2 cellular contexts compared by ENCODE assay signal in the genomic region with DNA sequence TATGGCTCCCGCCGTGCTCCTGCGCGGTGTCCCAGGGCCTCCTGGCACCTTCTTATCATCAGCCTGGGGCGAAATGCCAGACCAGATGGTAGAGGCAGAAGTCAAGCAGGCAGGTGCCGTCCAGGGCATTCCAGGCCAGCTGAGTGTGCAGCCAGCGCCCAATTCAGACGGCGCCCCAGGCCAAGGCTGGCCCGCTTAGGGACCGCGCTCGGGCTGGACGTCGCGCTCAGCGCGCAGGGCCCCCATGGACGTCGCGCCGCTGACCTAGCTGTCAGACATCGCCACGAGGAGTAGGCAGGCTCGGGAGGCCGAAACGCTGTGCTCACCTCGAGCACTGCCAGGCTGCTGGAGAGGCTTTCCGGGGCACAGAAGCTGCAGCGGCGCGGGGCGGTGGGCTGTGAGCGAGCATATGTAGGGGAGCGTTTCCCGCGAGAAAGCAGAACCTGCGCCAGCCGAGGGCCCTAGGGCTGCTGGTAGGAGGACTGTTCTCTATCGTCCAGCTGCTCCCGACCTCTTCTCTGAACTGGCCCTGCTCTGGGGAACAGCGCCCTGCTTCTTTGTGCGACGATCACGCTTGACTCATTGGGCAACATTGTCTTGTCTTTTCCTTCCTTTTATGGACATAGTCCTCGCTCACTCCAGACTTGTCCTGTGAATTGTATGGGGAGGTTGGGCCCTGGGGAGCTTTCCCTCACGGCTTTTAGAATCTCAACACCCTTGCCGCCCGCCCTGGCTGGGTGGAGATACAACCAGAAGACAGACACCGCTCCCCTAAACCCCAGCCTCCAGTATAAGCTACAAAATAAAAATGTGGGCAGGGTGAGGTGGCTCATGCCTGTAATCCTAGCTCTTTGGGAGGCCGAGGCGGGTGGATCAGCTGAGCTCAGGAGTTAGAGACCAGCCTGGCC.
A peak's percentile ranks its signal among the peaks of the same experiment; 100 is the strongest.
TF ChIP-seq lines count a peak whose summit lies in the region.

No MANE protein-coding gene starts in this region.

TF ChIP-seq in HCT116, 20 proteins besides CTCF, POLR2A, EP300 and RAD21:
- TF ChIP-seq POLR2AphosphoS5 (IDR thresholded peaks at IDR 0.05; ENCODE audit: low read depth, low read length) (no peak), FOSL1 (IDR thresholded peaks at IDR 0.05; ENCODE audit: low read depth) (no peak), ZNF274 (IDR thresholded peaks at IDR 0.05; ENCODE audit: low read depth, low read length) (no peak), TCF7L2 (IDR thresholded peaks at IDR 0.05; ENCODE audit: borderline replicate concordance, extremely low read depth, insufficient read depth, insufficient read length) (no peak), CBX3 (IDR thresholded peaks at IDR 0.05; ENCODE audit: low read depth) (no peak), ZFX (IDR thresholded peaks at IDR 0.05) (no peak; the same call in 1 of the 2 replicates), JUND (IDR thresholded peaks at IDR 0.05) (no peak), EZH2 (IDR thresholded peaks at IDR 0.05) (no peak), ELF1 (IDR thresholded peaks at IDR 0.05; ENCODE audit: borderline replicate concordance, low read depth) (no peak), EGR1 (IDR thresholded peaks at IDR 0.05; ENCODE audit: low read depth) (no peak), CEBPB (IDR thresholded peaks at IDR 0.05; ENCODE audit: low read depth) (no peak), SRF (IDR thresholded peaks at IDR 0.05; ENCODE audit: low read depth) (no peak), SP1 (IDR thresholded peaks at IDR 0.05; ENCODE audit: low read depth) (no peak), SIN3A (IDR thresholded peaks at IDR 0.05; ENCODE audit: low read depth) (no peak)
- TF ChIP-seq, protein P1, sequence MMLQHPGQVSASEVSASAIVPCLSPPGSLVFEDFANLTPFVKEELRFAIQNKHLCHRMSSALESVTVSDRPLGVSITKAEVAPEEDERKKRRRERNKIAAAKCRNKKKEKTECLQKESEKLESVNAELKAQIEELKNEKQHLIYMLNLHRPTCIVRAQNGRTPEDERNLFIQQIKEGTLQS (IDR thresholded peaks at IDR 0.05): no peak
- TF ChIP-seq, protein P2, sequence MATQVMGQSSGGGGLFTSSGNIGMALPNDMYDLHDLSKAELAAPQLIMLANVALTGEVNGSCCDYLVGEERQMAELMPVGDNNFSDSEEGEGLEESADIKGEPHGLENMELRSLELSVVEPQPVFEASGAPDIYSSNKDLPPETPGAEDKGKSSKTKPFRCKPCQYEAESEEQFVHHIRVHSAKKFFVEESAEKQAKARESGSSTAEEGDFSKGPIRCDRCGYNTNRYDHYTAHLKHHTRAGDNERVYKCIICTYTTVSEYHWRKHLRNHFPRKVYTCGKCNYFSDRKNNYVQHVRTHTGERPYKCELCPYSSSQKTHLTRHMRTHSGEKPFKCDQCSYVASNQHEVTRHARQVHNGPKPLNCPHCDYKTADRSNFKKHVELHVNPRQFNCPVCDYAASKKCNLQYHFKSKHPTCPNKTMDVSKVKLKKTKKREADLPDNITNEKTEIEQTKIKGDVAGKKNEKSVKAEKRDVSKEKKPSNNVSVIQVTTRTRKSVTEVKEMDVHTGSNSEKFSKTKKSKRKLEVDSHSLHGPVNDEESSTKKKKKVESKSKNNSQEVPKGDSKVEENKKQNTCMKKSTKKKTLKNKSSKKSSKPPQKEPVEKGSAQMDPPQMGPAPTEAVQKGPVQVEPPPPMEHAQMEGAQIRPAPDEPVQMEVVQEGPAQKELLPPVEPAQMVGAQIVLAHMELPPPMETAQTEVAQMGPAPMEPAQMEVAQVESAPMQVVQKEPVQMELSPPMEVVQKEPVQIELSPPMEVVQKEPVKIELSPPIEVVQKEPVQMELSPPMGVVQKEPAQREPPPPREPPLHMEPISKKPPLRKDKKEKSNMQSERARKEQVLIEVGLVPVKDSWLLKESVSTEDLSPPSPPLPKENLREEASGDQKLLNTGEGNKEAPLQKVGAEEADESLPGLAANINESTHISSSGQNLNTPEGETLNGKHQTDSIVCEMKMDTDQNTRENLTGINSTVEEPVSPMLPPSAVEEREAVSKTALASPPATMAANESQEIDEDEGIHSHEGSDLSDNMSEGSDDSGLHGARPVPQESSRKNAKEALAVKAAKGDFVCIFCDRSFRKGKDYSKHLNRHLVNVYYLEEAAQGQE (IDR thresholded peaks at IDR 0.05; ENCODE audit: low read depth): no peak

TF ChIP-seq in HepG2, 621 proteins besides CTCF, POLR2A, EP300 and RAD21:
- 0 out of 2 replicates have a peak, but pooled peaks have one; percentile 19 for TF ChIP-seq HES4 (CRISPR knock-in tag; IDR thresholded peaks at IDR 0.05; ENCODE audit: borderline replicate concordance)
- TF ChIP-seq SMAD9 (CRISPR knock-in tag; IDR thresholded peaks at IDR 0.05): no peak
- TF ChIP-seq HOXA9 (CRISPR knock-in tag; IDR thresholded peaks at IDR 0.05; ENCODE audit: borderline replicate concordance): no peak
- TF ChIP-seq, protein P3, sequence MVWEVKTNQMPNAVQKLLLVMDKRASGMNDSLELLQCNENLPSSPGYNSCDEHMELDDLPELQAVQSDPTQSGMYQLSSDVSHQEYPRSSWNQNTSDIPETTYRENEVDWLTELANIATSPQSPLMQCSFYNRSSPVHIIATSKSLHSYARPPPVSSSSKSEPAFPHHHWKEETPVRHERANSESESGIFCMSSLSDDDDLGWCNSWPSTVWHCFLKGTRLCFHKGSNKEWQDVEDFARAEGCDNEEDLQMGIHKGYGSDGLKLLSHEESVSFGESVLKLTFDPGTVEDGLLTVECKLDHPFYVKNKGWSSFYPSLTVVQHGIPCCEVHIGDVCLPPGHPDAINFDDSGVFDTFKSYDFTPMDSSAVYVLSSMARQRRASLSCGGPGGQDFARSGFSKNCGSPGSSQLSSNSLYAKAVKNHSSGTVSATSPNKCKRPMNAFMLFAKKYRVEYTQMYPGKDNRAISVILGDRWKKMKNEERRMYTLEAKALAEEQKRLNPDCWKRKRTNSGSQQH (CRISPR knock-in tag; IDR thresholded peaks at IDR 0.05; ENCODE audit: low read depth): no peak
- 0 out of 2 replicates have a peak, but pooled peaks have one; percentile 24 for TF ChIP-seq ZNF776 (CRISPR knock-in tag; IDR thresholded peaks at IDR 0.05)
- no peak for TF ChIP-seq SRF (IDR thresholded peaks at IDR 0.05; ENCODE audit: low read depth, low read length)
- no peak for TF ChIP-seq MTF1 (CRISPR knock-in tag; IDR thresholded peaks at IDR 0.05)
- TF ChIP-seq ZNF737 (CRISPR knock-in tag; IDR thresholded peaks at IDR 0.05; ENCODE audit: borderline replicate concordance): no peak
- no peak for TF ChIP-seq DNMT3B (CRISPR knock-in tag; conservative IDR thresholded peaks at IDR 0.05)
- TF ChIP-seq SP140L (CRISPR knock-in tag; IDR thresholded peaks at IDR 0.05; ENCODE audit: borderline replicate concordance): no peak
- TF ChIP-seq, protein P4, sequence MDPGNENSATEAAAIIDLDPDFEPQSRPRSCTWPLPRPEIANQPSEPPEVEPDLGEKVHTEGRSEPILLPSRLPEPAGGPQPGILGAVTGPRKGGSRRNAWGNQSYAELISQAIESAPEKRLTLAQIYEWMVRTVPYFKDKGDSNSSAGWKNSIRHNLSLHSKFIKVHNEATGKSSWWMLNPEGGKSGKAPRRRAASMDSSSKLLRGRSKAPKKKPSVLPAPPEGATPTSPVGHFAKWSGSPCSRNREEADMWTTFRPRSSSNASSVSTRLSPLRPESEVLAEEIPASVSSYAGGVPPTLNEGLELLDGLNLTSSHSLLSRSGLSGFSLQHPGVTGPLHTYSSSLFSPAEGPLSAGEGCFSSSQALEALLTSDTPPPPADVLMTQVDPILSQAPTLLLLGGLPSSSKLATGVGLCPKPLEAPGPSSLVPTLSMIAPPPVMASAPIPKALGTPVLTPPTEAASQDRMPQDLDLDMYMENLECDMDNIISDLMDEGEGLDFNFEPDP (CRISPR knock-in tag; conservative IDR thresholded peaks at IDR 0.05): 0 out of 2 replicates have a peak, but pooled peaks have one; percentile 21
- 0 out of 2 replicates have a peak, but pooled peaks have one; percentile 40 for TF ChIP-seq NFKB2 (CRISPR knock-in tag; IDR thresholded peaks at IDR 0.05; ENCODE audit: borderline replicate concordance)
- no peak for TF ChIP-seq GTF2F1 (IDR thresholded peaks at IDR 0.05; ENCODE audit: low read length)
- TF ChIP-seq ZNF350 (CRISPR knock-in tag; IDR thresholded peaks at IDR 0.05; ENCODE audit: borderline replicate concordance, low read depth): no peak
- no peak for TF ChIP-seq ZNF44 (CRISPR knock-in tag; IDR thresholded peaks at IDR 0.05)
